ENCODE assay signal across 21 cellular contexts in genomic region chr4:27662426-27662825, GRCh38.
DNase-seq lines count a peak whose midpoint lies in the region; ATAC-seq, FAIRE-seq and TF ChIP-seq lines count a peak whose summit lies in the region.
"Had no signal": no experiment of that assay in that cellular context is flagged by ENCODE, and none has a peak within 500 bp of the region (broad histone marks: within the 10 kb centered on the region; RNA-seq: fewer than 3 reads in every experiment).

No MANE protein-coding gene starts in this region.

- H4K91ac ChIP-seq in H1 (replicated peaks; ENCODE audit: insufficient read length, low read length) (no peak overlapping the region), mesenchymal stem cell (ENCODE audit: low read length) (no peak overlapping the region)

- H3K4me1 ChIP-seq in HUES64 (ENCODE audit: insufficient read depth, low read length) (peaks cover 15% of the 10 kb centered on the region), H1 (replicated peaks in 1 of 4; ENCODE audit: control insufficient read depth in 3 of 4, insufficient read depth in 4 of 4, low read length in 3 of 4) (peaks cover 0 to 4% (median 1%) of the 10 kb centered on the region in 4 experiments; a peak in 2 of 7 replicates), mesenchymal stem cell (ENCODE audit: control insufficient read depth, insufficient read depth, low read depth, low read length) (no peaks in the 10 kb centered on the region)
- H3K4me1 ChIP-seq: SJCRH30 had no signal

- H2BK15ac ChIP-seq in H1 (ENCODE audit: low read length) = no peak overlapping the region
- H2BK15ac ChIP-seq in mesenchymal stem cell (ENCODE audit: low read depth, poor library complexity, severe bottlenecking) = no peak overlapping the region

- H3K56ac ChIP-seq in H1 (replicated peaks; ENCODE audit: insufficient read length, low read depth, low read length) = no peak overlapping the region

- no peaks in the 10 kb centered on the region for H3K9me3 ChIP-seq in HUES64 (ENCODE audit: insufficient read depth, low read depth, low read length)
- H3K9me3 ChIP-seq in H1 (ENCODE audit: insufficient read depth in 2 of 2, low read depth in 1 of 2, low read length in 1 of 2) = no peaks in the 10 kb centered on the region
- H3K9me3 ChIP-seq in mesenchymal stem cell (ENCODE audit: control insufficient read depth, low read length) = no peaks in the 10 kb centered on the region
- H3K9me3 ChIP-seq: BLaER1 treated with 17β-estradiol and CSF1 and Interleukin-3, amounts not matched to agents 10 nM and 100 nM; MG63; SJCRH30 had no signal

- H2BK12ac ChIP-seq in H1 (ENCODE audit: low read depth, low read length) (no peak overlapping the region), mesenchymal stem cell (ENCODE audit: low read length in 2 of 2) (no peak overlapping the region)

- no peak overlapping the region for H2BK20ac ChIP-seq in H1 (ENCODE audit: low read length)

- peak; percentile 52 for FAIRE-seq in H1 (lab: Jason Lieb, UNC)
- FAIRE-seq: GM12891, RCC 7860 had no signal

- H4K20me1 ChIP-seq in H1 (replicated peaks in 1 of 2; ENCODE audit: control insufficient read depth in 1 of 2, insufficient read depth in 2 of 2, low read length in 2 of 2) = no peaks in the 10 kb centered on the region
- H4K20me1 ChIP-seq: BLaER1 treated with 17β-estradiol and CSF1 and Interleukin-3, amounts not matched to agents 10 nM and 100 nM had no signal

- TF ChIP-seq EP300 in H1 (IDR thresholded peaks at IDR 0.05; ENCODE audit: borderline replicate concordance in 1 of 2, low read depth in 2 of 2, low read length in 2 of 2) = no peak

- TF ChIP-seq CTCF in H1 (IDR thresholded peaks at IDR 0.05; ENCODE audit: control extremely low read depth in 1 of 3, insufficient read depth in 1 of 3, low read depth in 1 of 3, low read length in 3 of 3) = no peak

- no peak overlapping the region for H4K8ac ChIP-seq in H1 (ENCODE audit: extremely low read depth, insufficient read depth, low read length)
- H4K8ac ChIP-seq in mesenchymal stem cell (ENCODE audit: low read length) = no peak overlapping the region

- 68% methylated on average over 3 of the region's 3 CpGs for WGBS in HUES64
- WGBS in H1 (ENCODE audit: extremely low coverage in 1 of 2, insufficient coverage in 1 of 2, insufficient read length in 1 of 2, insufficient replicate concordance in 2 of 2, low coverage in 1 of 2, low lambda C conversion rate in 2 of 2, missing lambda C conversion rate in 1 of 2), 2 experiments = 78% methylated on average over 3 of the region's 3 CpGs; no CpG with 5 or more reads in 1 of the 2 experiments
- 41% methylated on average over 2 of the region's 3 CpGs for WGBS in mesenchymal stem cell

- H2AFZ ChIP-seq in H1 (ENCODE audit: low read length) (0 out of 2 replicates have a peak overlapping the region, but pooled peaks have one; percentile 49), mesenchymal stem cell (ENCODE audit: low read depth, low read length) (peak overlapping the region; percentile 43)

- H3K23ac ChIP-seq in H1 (ENCODE audit: insufficient read length) = no peak overlapping the region
- H3K23ac ChIP-seq in mesenchymal stem cell (ENCODE audit: low read length in 2 of 2) = no peak overlapping the region

- no peak for TF ChIP-seq RAD21 in H1 (IDR thresholded peaks at IDR 0.05 in 1 of 2, conservative IDR thresholded peaks at IDR 0.05 in 1 of 2; ENCODE audit: low read depth in 2 of 2, low read length in 2 of 2)

- H3K79me1 ChIP-seq in H1 (ENCODE audit: low read depth, low read length) (no peaks in the 10 kb centered on the region), mesenchymal stem cell (replicated peaks; ENCODE audit: low read length, poor library complexity, severe bottlenecking) (no peaks in the 10 kb centered on the region)

- H2AK5ac ChIP-seq in H1 (ENCODE audit: low read depth, low read length) (no peak overlapping the region), mesenchymal stem cell (ENCODE audit: low read length, severe bottlenecking) (no peak overlapping the region)

- H3K9ac ChIP-seq in HUES64 (ENCODE audit: low read depth, low read length) (no peak overlapping the region), H1 (replicated peaks in 1 of 4; ENCODE audit: extremely low read depth in 1 of 4, low read depth in 3 of 4, low read length in 3 of 4) (no peak overlapping the region), mesenchymal stem cell (ENCODE audit: low read length) (no peak overlapping the region)
- H3K9ac ChIP-seq: BLaER1 treated with 17β-estradiol and CSF1 and Interleukin-3, amounts not matched to agents 10 nM and 100 nM had no signal

- no peaks in the 10 kb centered on the region for H3K79me2 ChIP-seq in H1 (ENCODE audit: control insufficient read depth in 1 of 2, insufficient read depth in 2 of 2, low read length in 2 of 2)

- no peaks in the 10 kb centered on the region for H3K27me3 ChIP-seq in HUES64 (ENCODE audit: insufficient read depth, low read length)
- no peaks in the 10 kb centered on the region for H3K27me3 ChIP-seq in H1 (replicated peaks in 1 of 4; ENCODE audit: control insufficient read depth in 3 of 4, extremely low read depth in 1 of 4, insufficient read depth in 3 of 4, low read length in 3 of 4)
- H3K27me3 ChIP-seq in mesenchymal stem cell (ENCODE audit: control insufficient read depth in 1 of 2, insufficient read depth in 1 of 2, low read length in 2 of 2) = no peaks in the 10 kb centered on the region
- H3K27me3 ChIP-seq: BLaER1 treated with 17β-estradiol and CSF1 and Interleukin-3, amounts not matched to agents 10 nM and 100 nM; MG63; SJCRH30 had no signal

- H3K4me2 ChIP-seq in H1 (ENCODE audit: insufficient read depth in 1 of 2, low read depth in 2 of 2, low read length in 2 of 2) (no peak overlapping the region), mesenchymal stem cell (ENCODE audit: low read length, poor library complexity, severe bottlenecking) (no peak overlapping the region)
- H3K4me2 ChIP-seq: BLaER1 treated with 17β-estradiol and CSF1 and Interleukin-3, amounts not matched to agents 10 nM and 100 nM had no signal

- no peak for ATAC-seq in HG02870 (IDR thresholded peaks at IDR 0.05; ENCODE audit: unreplicated experiment)
- no peak for ATAC-seq in HG02884 (IDR thresholded peaks at IDR 0.05; ENCODE audit: unreplicated experiment)
- ATAC-seq in HG02840 (IDR thresholded peaks at IDR 0.05; ENCODE audit: low FRiP score, unreplicated experiment) = no peak
- ATAC-seq: CD8-positive, alpha-beta T cell had no signal

- no peak for TF ChIP-seq POLR2A in H1 (IDR thresholded peaks at IDR 0.05; ENCODE audit: control extremely low read depth in 1 of 2, low read depth in 2 of 2, low read length in 2 of 2)

- H2BK120ac ChIP-seq in H1 (replicated peaks; ENCODE audit: low read depth, low read length) (no peak overlapping the region), mesenchymal stem cell (ENCODE audit: low read depth, low read length) (no peak overlapping the region)

- H3K36me3 ChIP-seq in HUES64 (ENCODE audit: insufficient read depth, low read length) (no peaks in the 10 kb centered on the region), H1 (ENCODE audit: control insufficient read depth in 2 of 4, insufficient read depth in 4 of 4, low read length in 3 of 4) (no peaks in the 10 kb centered on the region), mesenchymal stem cell (ENCODE audit: control insufficient read depth in 1 of 2, insufficient read depth in 2 of 2, low read depth in 1 of 2, low read length in 2 of 2) (no peaks in the 10 kb centered on the region)
- H3K36me3 ChIP-seq: BLaER1 treated with 17β-estradiol and CSF1 and Interleukin-3, amounts not matched to agents 10 nM and 100 nM; MG63; SJCRH30 had no signal

- DNase-seq in H1 (ENCODE audit: low read depth in 1 of 2, low spot score in 2 of 2) (no peak), mesenchymal stem cell (no peak), NCI-H748 (lab: John Stamatoyannopoulos, UW; ENCODE audit: unreplicated experiment) (no peak)
- DNase-seq: CD8-positive, alpha-beta T cell; DMS153; HCEC 1CT; Kasumi-1; MG63; NCI-H1694 treated with DMSO at 0.1 percent for 48 hours; NCI-H2081 treated with DMSO at 0.1 percent for 48 hours; NCI-H446 treated with DMSO at 0.1 percent for 48 hours; NCI-H774; OCI-M1 had no signal

- POLR2A ChIA-PET in H1 (lab: Charles Lee; ENCODE audit: partially characterized antibody) = no interaction called here

- H3K4me3 ChIP-seq in HUES64 (ENCODE audit: low read length) = no peak overlapping the region
- no peak overlapping the region; a peak in 1 of 8 replicates for H3K4me3 ChIP-seq in H1 (ENCODE audit: extremely low read depth in 1 of 4, insufficient read depth in 2 of 4, low read depth in 3 of 4, low read length in 4 of 4)
- no peak overlapping the region for H3K4me3 ChIP-seq in mesenchymal stem cell (ENCODE audit: insufficient read depth in 1 of 2, low read depth in 1 of 2, low read length in 2 of 2)
- H3K4me3 ChIP-seq: BLaER1 treated with 17β-estradiol and CSF1 and Interleukin-3, amounts not matched to agents 10 nM and 100 nM; MG63; SJCRH30 had no signal

- no peak overlapping the region for H4K5ac ChIP-seq in H1 (ENCODE audit: insufficient read length, low read depth, low read length)

- H3K14ac ChIP-seq in H1 (ENCODE audit: insufficient read length) (no peak overlapping the region), mesenchymal stem cell (ENCODE audit: low read length in 2 of 2) (no peak overlapping the region)

- H3K18ac ChIP-seq in H1 (ENCODE audit: extremely low read depth, low read length) = no peak overlapping the region
- H3K18ac ChIP-seq in mesenchymal stem cell (ENCODE audit: low read depth in 1 of 2, low read length in 2 of 2) = no peak overlapping the region

- H2BK5ac ChIP-seq in H1 (ENCODE audit: low read depth, low read length) (no peak overlapping the region; the same call in 1 of the 2 replicates), mesenchymal stem cell (ENCODE audit: low read depth, low read length, poor library complexity, severe bottlenecking) (no peak overlapping the region)

- no peaks in the 10 kb centered on the region for H3K23me2 ChIP-seq in H1 (ENCODE audit: low read depth, low read length)

- no peak overlapping the region for H3K4ac ChIP-seq in H1 (replicated peaks; ENCODE audit: insufficient read length, low read depth, low read length)
- H3K4ac ChIP-seq in mesenchymal stem cell (ENCODE audit: low read depth in 1 of 2, low read length in 2 of 2) = no peak overlapping the region

- CTCF ChIA-PET in H1 (lab: Charles Lee; ENCODE audit: partially characterized antibody) = interaction anchor here (1.3 kb wide), 1 partner anchor 24 kb away, joined by 3 read pairs; no protein-coding TSS in a partner anchor

- H3K27ac ChIP-seq in HUES64 (ENCODE audit: low read depth, low read length) (peak overlapping the region; percentile 56; the same call in 1 of the 2 replicates), H1 (ENCODE audit: low read depth, low read length) (no peak overlapping the region), mesenchymal stem cell (ENCODE audit: low read length, poor library complexity, severe bottlenecking) (no peak overlapping the region)
- H3K27ac ChIP-seq: BLaER1 treated with 17β-estradiol and CSF1 and Interleukin-3, amounts not matched to agents 10 nM and 100 nM; SJCRH30 had no signal

TF ChIP-seq in H1, 55 proteins besides CTCF, POLR2A, EP300 and RAD21:
- TF ChIP-seq NANOG (IDR thresholded peaks at IDR 0.05; ENCODE audit: insufficient read depth, low read depth, low read length, poor library complexity, severe bottlenecking) (peak; percentile 75), EGR1 (IDR thresholded peaks at IDR 0.05; ENCODE audit: borderline replicate concordance, low read depth, low read length) (no peak)
